12 cellular contexts compared by ENCODE assay signal in the genomic region with DNA sequence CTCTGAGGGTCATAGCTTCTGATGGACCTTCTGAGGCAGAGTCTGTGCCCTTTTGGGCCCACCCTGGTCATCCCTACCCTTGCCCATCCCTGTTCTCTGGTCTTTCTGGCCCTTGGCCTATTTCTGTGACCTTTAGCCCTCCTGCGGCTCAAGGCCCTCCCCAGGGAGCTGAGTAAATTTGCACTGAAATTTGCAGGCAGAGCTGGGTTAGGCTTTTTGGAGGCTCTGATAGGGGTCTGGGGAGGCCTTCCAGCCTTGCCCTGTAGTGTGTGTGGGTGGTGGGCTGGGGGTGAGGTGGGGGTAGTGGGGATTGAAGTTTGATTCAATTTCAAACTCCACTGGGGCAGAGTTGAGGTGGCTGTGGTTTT. TPM values are rescaled to one million over a fixed set of nuclear protein-coding genes. Genes with fewer than 3 reads are reported as not detected.
DNase-seq lines count a peak whose midpoint lies in the region; ATAC-seq, FAIRE-seq and TF ChIP-seq lines count a peak whose summit lies in the region.
"Had no signal": no experiment of that assay in that cellular context is flagged by ENCODE, and none has a peak within 500 bp of the region (broad histone marks: within the 10 kb centered on the region; RNA-seq: fewer than 3 reads in every experiment).

No MANE protein-coding gene starts in this region.

- H3K27me3 Mint-ChIP-seq in astrocyte (ENCODE audit: low read depth, unreplicated experiment) (no peaks in the 10 kb centered on the region), naive B cell (peaks cover 0 to 4% (median 0%) of the 10 kb centered on the region in 3 donors)

- peak overlapping the region in 1 of 10 donors; percentile 34 for H3K4me3 ChIP-seq in heart right ventricle
- no peak overlapping the region for H3K4me3 ChIP-seq in astrocyte (ENCODE audit: insufficient read depth, low read depth, low read length)
- peak overlapping the region in 1 of 4 donors; percentile 0 for H3K4me3 ChIP-seq in upper lobe of left lung
- H3K4me3 ChIP-seq: lung had no signal

- intact Hi-C loops in heart right ventricle (cut with DNase I): no loop called here
- intact Hi-C loops in left ventricle myocardium superior (cut with micrococcal nuclease): no loop called here

- 39 to 74% methylated on average over 1 of the region's 1 CpG for WGBS in heart right ventricle, 2 donors
- 63% methylated on average over 1 of the region's 1 CpG; no CpG with 5 or more reads in 1 of the 2 donors for WGBS in upper lobe of left lung, 2 donors

- DNase-seq in heart right ventricle: peak in 1 of 2 donors; percentile 43
- no peak for DNase-seq in left ventricle myocardium superior
- DNase-seq in astrocyte (ENCODE audit: low read depth): no peak
- no peak for DNase-seq in naive B cell
- no peak for DNase-seq in upper lobe of left lung
- no peak for DNase-seq in NCI-H2107 (lab: John Stamatoyannopoulos, UW)
- DNase-seq in GM19239 (ENCODE audit: insufficient read length, low spot score): no peak
- DNase-seq: H9 had no signal

- H3K9me3 ChIP-seq in heart right ventricle (no peaks in the 10 kb centered on the region), astrocyte (ENCODE audit: insufficient read depth, low read depth, low read length) (no peaks in the 10 kb centered on the region), upper lobe of left lung (no peaks in the 10 kb centered on the region)

- peaks cover 0 to 14% (median 0%) of the 10 kb centered on the region in 9 donors for H3K36me3 ChIP-seq in heart right ventricle
- H3K36me3 ChIP-seq in astrocyte (ENCODE audit: insufficient read depth, low read length): no peaks in the 10 kb centered on the region
- H3K36me3 ChIP-seq in upper lobe of left lung: peaks cover 0 to 11% (median 3%) of the 10 kb centered on the region in 4 donors

- H3K36me3 Mint-ChIP-seq in astrocyte (ENCODE audit: low read depth, unreplicated experiment) (no peaks in the 10 kb centered on the region), naive B cell (no peaks in the 10 kb centered on the region)

- H3K27ac Mint-ChIP-seq in astrocyte (ENCODE audit: unreplicated experiment) (no peak overlapping the region), naive B cell (peak overlapping the region; percentile 100)
- H3K27ac Mint-ChIP-seq: H9 had no signal

- H3K4me1 ChIP-seq in heart right ventricle (peaks cover 74 to 100% (median 99%) of the 10 kb centered on the region in 9 donors), astrocyte (ENCODE audit: insufficient read depth, low read length) (peaks cover 41% of the 10 kb centered on the region), upper lobe of left lung (peaks cover 100% of the 10 kb centered on the region in 4 donors)

- TF ChIP-seq CTCF in heart right ventricle (IDR thresholded peaks at IDR 0.05): no peak
- TF ChIP-seq CTCF in astrocyte (IDR thresholded peaks at IDR 0.05; ENCODE audit: insufficient read depth, low read depth, low read length): no peak
- no peak for TF ChIP-seq CTCF in upper lobe of left lung (IDR thresholded peaks at IDR 0.05)

- TF ChIP-seq POLR2A in upper lobe of left lung (IDR thresholded peaks at IDR 0.05): no peak

- H3K79me2 ChIP-seq in astrocyte (ENCODE audit: insufficient read depth, low read length): peaks cover 90% of the 10 kb centered on the region

- peaks cover 77% of the 10 kb centered on the region for H4K20me1 ChIP-seq in astrocyte (ENCODE audit: insufficient read depth, low read length)

- H3K4me3 Mint-ChIP-seq in astrocyte (ENCODE audit: unreplicated experiment) (peak overlapping the region; percentile 20), naive B cell (peak overlapping the region in 7 of 8 donors; percentile 77 to 97 (median 89))
- H3K4me3 Mint-ChIP-seq: H9 had no signal

- no peak overlapping the region for H2AFZ ChIP-seq in astrocyte (ENCODE audit: low read depth, low read length)

- FAIRE-seq in astrocyte (lab: Jason Lieb, UNC) (no peak), GM19239 (lab: Jason Lieb, UNC) (no peak)

- H3K4me1 Mint-ChIP-seq in astrocyte (ENCODE audit: low read depth, unreplicated experiment) (peaks cover 49% of the 10 kb centered on the region), naive B cell (peaks cover 86 to 96% (median 93%) of the 10 kb centered on the region in 3 donors)

- ATAC-seq in heart right ventricle (no peak), left ventricle myocardium superior (no peak), naive B cell (ENCODE audit: low read depth in 2 of 2) (no peak), upper lobe of left lung (ENCODE audit: low FRiP score in 2 of 2) (no peak), HG03135 (IDR thresholded peaks at IDR 0.05; ENCODE audit: unreplicated experiment) (no peak)

- H3K9me3 Mint-ChIP-seq in astrocyte (ENCODE audit: unreplicated experiment): no peaks in the 10 kb centered on the region
- H3K9me3 Mint-ChIP-seq in naive B cell: peaks cover 0 to 6% (median 0%) of the 10 kb centered on the region in 7 donors
- H3K9me3 Mint-ChIP-seq: H9 had no signal

- H3K27ac ChIP-seq in heart right ventricle (peak overlapping the region in 9 of 10 donors; percentile 59 to 98 (median 96)), astrocyte (ENCODE audit: low read depth, low read length) (no peak overlapping the region), upper lobe of left lung (peak overlapping the region; percentile 93 to 96 (median 96))
- H3K27ac ChIP-seq: epithelial cell of prostate had no signal

- H3K27me3 ChIP-seq in heart right ventricle (no peaks in the 10 kb centered on the region), astrocyte (ENCODE audit: insufficient read depth, low read length) (no peaks in the 10 kb centered on the region), upper lobe of left lung (no peaks in the 10 kb centered on the region)

- no peak overlapping the region for H3K4me2 ChIP-seq in astrocyte (ENCODE audit: low read length)

- H3K9ac ChIP-seq in astrocyte (ENCODE audit: low read length): no peak overlapping the region

- no peak for TF ChIP-seq EP300 in upper lobe of left lung (IDR thresholded peaks at IDR 0.05)

RNA-seq across cellular contexts. Expression of a gene that starts 17.8 kb away (rescaled TPM):
- 10 to 100 TPM; 11.2 to 34.0 (median 18.3) TPM for total RNA-seq in heart right ventricle
- polyA plus RNA-seq in heart right ventricle: 10 to 100 TPM; 19.0 to 20.8 TPM
- 18.6 TPM for total RNA-seq in left ventricle myocardium superior
- 37.6 and 38.8 TPM in 2 replicates for total RNA-seq in astrocyte
- 10 to 100 TPM in 2 of 6 donors, 1 to 10 TPM in 4; 3.1 to 12.6 (median 7.8) TPM for polyA plus RNA-seq in naive B cell (ENCODE audit: low read depth in 6 of 6)
- 10 to 100 TPM; 45.7 to 95.6 (median 85.9) TPM for total RNA-seq in upper lobe of left lung

RNA-seq across cellular contexts. Expression of a gene that starts 37.7 kb away (rescaled TPM):
- total RNA-seq in heart right ventricle: 1 to 10 TPM in 9 of 10 donors, under 1 TPM in 1; 0.79 to 6.2 (median 2.1) TPM
- polyA plus RNA-seq in heart right ventricle: under 1 TPM; 0.65 to 0.88 TPM
- 1.2 TPM for total RNA-seq in left ventricle myocardium superior
- 0.34 and 0.43 TPM in 2 replicates for total RNA-seq in astrocyte
- polyA plus RNA-seq in naive B cell (ENCODE audit: low read depth in 6 of 6): under 1 TPM in 2 of 6 donors, not detected in 4; 0.44 to 0.98 TPM
- 1 to 10 TPM in 4 of 6 donors, not detected in 2; 1.7 to 8.4 (median 4.5) TPM for total RNA-seq in upper lobe of left lung
- total RNA-seq: H9, SK-MEL-5 had no signal

RNA-seq across cellular contexts. Expression of a gene that starts 39.1 kb away (rescaled TPM):
- total RNA-seq in heart right ventricle (1 to 10 TPM in 4 of 10 donors, under 1 TPM in 6; 0.49 to 3.0 (median 0.86) TPM), left ventricle myocardium superior (0.99 TPM), astrocyte (6.4 and 14.4 TPM in 2 replicates), upper lobe of left lung (1 to 10 TPM; 1.1 to 5.1 (median 2.3) TPM)
- polyA plus RNA-seq in heart right ventricle (1 to 10 TPM in 1 of 2 donors, under 1 TPM in 1; 0.66 to 1.8 TPM), naive B cell (ENCODE audit: low read depth in 6 of 6) (1 to 10 TPM in 1 of 6 donors, under 1 TPM in 3, not detected in 2; 0.23 to 1.3 (median 0.35) TPM)
